17 cellular contexts compared by ENCODE assay signal in genomic region chr4:86657382-86657781, GRCh38.
DNase-seq lines count a peak whose midpoint lies in the region; ATAC-seq and TF ChIP-seq lines count a peak whose summit lies in the region.
"Had no signal": no experiment of that assay in that cellular context is flagged by ENCODE, and none has a peak within 500 bp of the region (broad histone marks: within the 10 kb centered on the region; RNA-seq: fewer than 3 reads in every experiment).

No MANE protein-coding gene starts in this region.

- no peak overlapping the region for H3K27ac Mint-ChIP-seq in stimulated activated effector memory CD8-positive, alpha-beta T cell treated with anti-CD3 and anti-CD28 coated beads, Interleukin-12 subunit alpha, Interleukin-12 subunit beta, amount 100 ng/mL, for 72 hours
- H3K27ac Mint-ChIP-seq: CD14-positive monocyte; CD8-positive, alpha-beta T cell; GM23338 had no signal

- POLR2A ChIA-PET in RWPE1 (lab: Yijun Ruan, JAX; ENCODE audit: low non-redundant PET): no interaction called here

- ATAC-seq in GM18868 (IDR thresholded peaks at IDR 0.05; ENCODE audit: unreplicated experiment) (peak; percentile 24), HG03025 (IDR thresholded peaks at IDR 0.05; ENCODE audit: low FRiP score, unreplicated experiment) (no peak), GM19467 (IDR thresholded peaks at IDR 0.05; ENCODE audit: unreplicated experiment) (no peak)
- ATAC-seq in stimulated activated effector memory CD8-positive, alpha-beta T cell treated with anti-CD3 and anti-CD28 coated beads, Interleukin-12 subunit alpha, Interleukin-12 subunit beta, amount 100 ng/mL, for 72 hours: peak; percentile 65
- ATAC-seq: CD8-positive, alpha-beta T cell; GM23338 had no signal

- H3K27ac ChIP-seq in RWPE1: peak overlapping the region; percentile 16; the same call in 1 of the 2 replicates
- H3K27ac ChIP-seq: BLaER1 had no signal

- H3K9me3 Mint-ChIP-seq in stimulated activated effector memory CD8-positive, alpha-beta T cell treated with anti-CD3 and anti-CD28 coated beads, Interleukin-12 subunit alpha, Interleukin-12 subunit beta, amount 100 ng/mL, for 72 hours: peaks cover 11% of the 10 kb centered on the region

- peaks cover 6% of the 10 kb centered on the region for H3K4me1 Mint-ChIP-seq in stimulated activated effector memory CD8-positive, alpha-beta T cell treated with anti-CD3 and anti-CD28 coated beads, Interleukin-12 subunit alpha, Interleukin-12 subunit beta, amount 100 ng/mL, for 72 hours
- H3K4me1 Mint-ChIP-seq: CD14-positive monocyte, GM23338 had no signal

- CTCF ChIA-PET in RWPE1 (lab: Yijun Ruan, JAX): interaction anchor here (0.6 kb wide), 1 partner anchor 76 kb away, joined by 3 read pairs; no protein-coding TSS in a partner anchor

- TF ChIP-seq CTCF in RWPE1 (conservative IDR thresholded peaks at IDR 0.05; ENCODE audit: low read depth): no peak

- no peaks in the 10 kb centered on the region for H3K36me3 Mint-ChIP-seq in stimulated activated effector memory CD8-positive, alpha-beta T cell treated with anti-CD3 and anti-CD28 coated beads, Interleukin-12 subunit alpha, Interleukin-12 subunit beta, amount 100 ng/mL, for 72 hours
- H3K36me3 Mint-ChIP-seq: CD14-positive monocyte had no signal

- H3K4me3 Mint-ChIP-seq in stimulated activated effector memory CD8-positive, alpha-beta T cell treated with anti-CD3 and anti-CD28 coated beads, Interleukin-12 subunit alpha, Interleukin-12 subunit beta, amount 100 ng/mL, for 72 hours: no peak overlapping the region
- H3K4me3 Mint-ChIP-seq: CD14-positive monocyte; CD8-positive, alpha-beta T cell; GM23338 had no signal

- DNase-seq in DMS53 (lab: John Stamatoyannopoulos, UW) (peak; percentile 57), RWPE1 (ENCODE audit: low spot score) (no peak), NCI-H1092 treated with DMSO at 0.1 percent for 48 hours (lab: John Stamatoyannopoulos, UW) (no peak)
- DNase-seq in stimulated activated effector memory CD8-positive, alpha-beta T cell treated with anti-CD3 and anti-CD28 coated beads, Interleukin-12 subunit alpha, Interleukin-12 subunit beta, amount 100 ng/mL, for 72 hours (ENCODE audit: low spot score in 2 of 2): no peak
- DNase-seq: 8988T; Calu3; CD8-positive, alpha-beta T cell; DMS79; GDM1; HCEC 1CT; KG1 had no signal

Comparison
In these comparisons a context has a peak if more than half of its experiments do, and no peak if none do; other contexts are left out.
1. ATAC-seq: peak in GM18868 (single experiment) and stimulated activated effector memory CD8-positive, alpha-beta T cell treated with anti-CD3 and anti-CD28 coated beads, Interleukin-12 subunit alpha, Interleukin-12 subunit beta, amount 100 ng/mL, for 72 hours (single experiment); none in HG03025 (single experiment) and GM19467 (single experiment).